ENCODE assay signal across 8 cellular contexts in genomic region chr15:55408976-55409375, GRCh38. TPM values are rescaled to one million over a fixed set of nuclear protein-coding genes. Genes with fewer than 3 reads are reported as not detected.
DNase-seq lines count a peak whose midpoint lies in the region; ATAC-seq and TF ChIP-seq lines count a peak whose summit lies in the region.
"Not testable (repeated sequence)": the region's sequence is repeated elsewhere in the genome, so short reads cannot be mapped to it uniquely, and the experiment has no call there.

No MANE protein-coding gene starts in this region.

- CTCF ChIA-PET in PC-9 (lab: Charles Lee): interaction anchor here (1.3 kb wide), 1 partner anchor 90 kb away, joined by 3 read pairs; the partner anchor contains the start of genes PIGB and PIGBOS1

- BruUV-seq in PC-9 (replicated peaks; lab: Mats Ljungman, UMichigan): TSS peak; percentile 22

- not testable (repeated sequence) for H3K36me3 ChIP-seq in PC-9 (ENCODE audit: low read depth); cardiac muscle cell; mucosa of rectum (ENCODE audit: control insufficient read depth in 2 of 2, insufficient read depth in 2 of 2, low read length in 2 of 2); gastrocnemius medialis; vagina

- not testable (repeated sequence) for H3K9me2 ChIP-seq in PC-9 (ENCODE audit: insufficient read depth)

- not testable (repeated sequence) for H3K27ac Mint-ChIP-seq in activated T-cell treated with anti-CD3 and anti-CD28 coated beads, Interleukin-2, amount 50 U/mL, for 72 hours
- H3K27ac Mint-ChIP-seq in chondrocyte (ENCODE audit: unreplicated experiment): peak overlapping the region; percentile 97

- H2AFZ ChIP-seq in PC-9: peak overlapping the region; percentile 89

- H3F3A ChIP-seq in PC-9 (ENCODE audit: insufficient read depth, low read depth): not testable (repeated sequence)

- peaks cover 26% of the 10 kb centered on the region for H3K4me1 ChIP-seq in PC-9 (replicated peaks; ENCODE audit: insufficient read depth)
- not testable (repeated sequence) for H3K4me1 ChIP-seq in cardiac muscle cell (ENCODE audit: low read depth); mucosa of rectum (ENCODE audit: control insufficient read depth in 2 of 2, insufficient read depth in 2 of 2, low read length in 2 of 2)
- peaks cover 12 to 23% of the 10 kb centered on the region in 2 donors for H3K4me1 ChIP-seq in gastrocnemius medialis
- peaks cover 40% of the 10 kb centered on the region for H3K4me1 ChIP-seq in vagina

- H3K4me3 Mint-ChIP-seq in activated T-cell treated with anti-CD3 and anti-CD28 coated beads, Interleukin-2, amount 50 U/mL, for 72 hours: peak overlapping the region; percentile 90 to 95
- H3K4me3 Mint-ChIP-seq in chondrocyte (ENCODE audit: unreplicated experiment): peak overlapping the region; percentile 92

- TF ChIP-seq CTCF in GM12865 (IDR thresholded peaks at IDR 0.05; ENCODE audit: insufficient read depth, low read depth, low read length, missing control alignments); PC-9 (conservative IDR thresholded peaks at IDR 0.05); chondrocyte (IDR thresholded peaks at IDR 0.05); cardiac muscle cell (IDR thresholded peaks at IDR 0.05; ENCODE audit: low read depth, low read length); gastrocnemius medialis (IDR thresholded peaks at IDR 0.05 in 4 of 5, conservative IDR thresholded peaks at IDR 0.05 in 1 of 5); vagina (IDR thresholded peaks at IDR 0.05): not testable (repeated sequence)

- not testable (repeated sequence) for ATAC-seq in activated T-cell treated with anti-CD3 and anti-CD28 coated beads, Interleukin-2, amount 50 U/mL, for 72 hours (replicated peaks in 1 of 2); gastrocnemius medialis

- H3K4me1 Mint-ChIP-seq in activated T-cell treated with anti-CD3 and anti-CD28 coated beads, Interleukin-2, amount 50 U/mL, for 72 hours (ENCODE audit: low read depth): peaks cover 36% of the 10 kb centered on the region
- H3K4me1 Mint-ChIP-seq in chondrocyte (ENCODE audit: low read depth): peaks cover 36% of the 10 kb centered on the region

- H3K27ac ChIP-seq in PC-9 (peak overlapping the region; percentile 55), cardiac muscle cell (peak overlapping the region; percentile 58), mucosa of rectum (ENCODE audit: low read depth in 2 of 2, low read length in 2 of 2) (peak overlapping the region; percentile 70 to 94), gastrocnemius medialis (peak overlapping the region; percentile 89 to 96 (median 92)), vagina (peak overlapping the region; percentile 84)

- H3K4me2 ChIP-seq in PC-9: peak overlapping the region; percentile 94

- not testable (repeated sequence) for H3K9me3 Mint-ChIP-seq in activated T-cell treated with anti-CD3 and anti-CD28 coated beads, Interleukin-2, amount 50 U/mL, for 72 hours; chondrocyte (ENCODE audit: low read depth)

- not testable (repeated sequence) for H4K20me1 ChIP-seq in PC-9 (ENCODE audit: insufficient read depth)

- intact Hi-C loops in PC-9 (cut with micrococcal nuclease; ENCODE audit: unreplicated experiment): loop anchor here (5.0 to 10.0 kb wide), 2 partner anchors 92 to 214 kb away; partner anchors contain the start of genes PIGB, PIGBOS1 and RSL24D1
- intact Hi-C loops in gastrocnemius medialis (cut with DNase I; ENCODE audit: low total_unique reads): loop anchor here (2.0 to 5.0 kb wide), 3 partner anchors 90 to 223 kb away; partner anchors contain the start of genes PIGB, PIGBOS1 and RSL24D1
- intact Hi-C loops in vagina (cut with DNase I): not testable (repeated sequence)

- POLR2A ChIA-PET in PC-9 (lab: Charles Lee; ENCODE audit: unreplicated experiment): not testable (repeated sequence)

- DNase-seq in GM12865 (ENCODE audit: low read depth); PC-9; activated T-cell treated with anti-CD3 and anti-CD28 coated beads, Interleukin-2, amount 50 U/mL, for 72 hours; chondrocyte (ENCODE audit: low spot score); cardiac muscle cell (ENCODE audit: low read depth in 1 of 2, low spot score in 1 of 2); gastrocnemius medialis; vagina (ENCODE audit: extremely low spot score in 2 of 2): not testable (repeated sequence)

- H3K79me2 ChIP-seq in PC-9 (ENCODE audit: low read depth): not testable (repeated sequence)

- H3K4me3 ChIP-seq in GM12865 (ENCODE audit: low read depth, low read length) (peak overlapping the region; percentile 75; the same call in 1 of the 2 replicates), PC-9 (peak overlapping the region; percentile 75; the same call in 1 of the 2 replicates), cardiac muscle cell (peak overlapping the region; percentile 65), mucosa of rectum (ENCODE audit: low read length in 2 of 2) (peak overlapping the region; percentile 92 to 94), gastrocnemius medialis (peak overlapping the region; percentile 75 to 84 (median 78)), vagina (peak overlapping the region; percentile 68 to 73)

- in situ Hi-C loops in gastrocnemius medialis (cut with MboI; ENCODE audit: low sequenced_read_pairs in 4 of 4): loop anchor here in 1 of 4 donors (25.0 kb wide), 1 partner anchor 97 kb away; the partner anchor contains the start of genes PIGB and PIGBOS1

- H3K9ac ChIP-seq in mucosa of rectum (ENCODE audit: low read depth in 1 of 2, low read length in 2 of 2): peak overlapping the region; percentile 82 to 93

- H3K27me3 ChIP-seq in PC-9 (ENCODE audit: insufficient read depth, low read depth); cardiac muscle cell; mucosa of rectum (ENCODE audit: control insufficient read depth in 2 of 2, insufficient read depth in 2 of 2, low read length in 2 of 2); gastrocnemius medialis; vagina: not testable (repeated sequence)

- not testable (repeated sequence) for H3K36me3 Mint-ChIP-seq in activated T-cell treated with anti-CD3 and anti-CD28 coated beads, Interleukin-2, amount 50 U/mL, for 72 hours (ENCODE audit: insufficient read depth in 2 of 2); chondrocyte (ENCODE audit: low read depth)

- TF ChIP-seq POLR2A in gastrocnemius medialis (IDR thresholded peaks at IDR 0.05); vagina (IDR thresholded peaks at IDR 0.05): not testable (repeated sequence)

- not testable (repeated sequence) for H3K9me3 ChIP-seq in PC-9 (ENCODE audit: insufficient read depth, low read depth); cardiac muscle cell (ENCODE audit: low read depth); mucosa of rectum (ENCODE audit: control insufficient read depth in 2 of 2, low read length in 2 of 2); gastrocnemius medialis; vagina

- H3K27me3 Mint-ChIP-seq in activated T-cell treated with anti-CD3 and anti-CD28 coated beads, Interleukin-2, amount 50 U/mL, for 72 hours (ENCODE audit: low read depth); chondrocyte (ENCODE audit: low read depth): not testable (repeated sequence)

RNA-seq across cellular contexts. Expression of gene PIERCE2, which starts 0.7 kb away (rescaled TPM):
- total RNA-seq in PC-9 (2021): 1.2 and 2.1 TPM in 2 replicates
- total RNA-seq in activated T-cell treated with anti-CD3 and anti-CD28 coated beads, Interleukin-2, amount 50 U/mL, for 72 hours: under 1 TPM in 1 of 2 donors, not detected in 1; 0.69 TPM
- 2.7 to 3.8 TPM (median 3.1 TPM) in 3 replicates for total RNA-seq in chondrocyte
- total RNA-seq in cardiac muscle cell: 7.7 and 8.6 TPM in 2 replicates
- polyA plus RNA-seq in cardiac muscle cell: 11.0 and 16.0 TPM in 2 replicates
- 10 to 100 TPM in 1 of 4 donors, 1 to 10 TPM in 3; 5.1 to 11.8 (median 6.0) TPM for total RNA-seq in gastrocnemius medialis
- total RNA-seq in vagina: not detected

RNA-seq across cellular contexts. Expression of gene CCPG1, which starts 0.8 kb away (rescaled TPM):
- total RNA-seq in PC-9 (2021) (26.3 and 26.4 TPM in 2 replicates), chondrocyte (218 to 305 TPM (median 220 TPM) in 3 replicates), cardiac muscle cell (19.4 and 25.1 TPM in 2 replicates), gastrocnemius medialis (100 to 1,000 TPM in 2 of 4 donors, 10 to 100 TPM in 2; 61.6 to 142 (median 103) TPM), vagina (23.1 TPM)
- total RNA-seq in activated T-cell treated with anti-CD3 and anti-CD28 coated beads, Interleukin-2, amount 50 U/mL, for 72 hours: 10 to 100 TPM; 34.0 to 43.1 TPM
- 34.1 and 46.6 TPM in 2 replicates for polyA plus RNA-seq in cardiac muscle cell
